ENCODE assay signal across 17 cellular contexts in the genomic region with DNA sequence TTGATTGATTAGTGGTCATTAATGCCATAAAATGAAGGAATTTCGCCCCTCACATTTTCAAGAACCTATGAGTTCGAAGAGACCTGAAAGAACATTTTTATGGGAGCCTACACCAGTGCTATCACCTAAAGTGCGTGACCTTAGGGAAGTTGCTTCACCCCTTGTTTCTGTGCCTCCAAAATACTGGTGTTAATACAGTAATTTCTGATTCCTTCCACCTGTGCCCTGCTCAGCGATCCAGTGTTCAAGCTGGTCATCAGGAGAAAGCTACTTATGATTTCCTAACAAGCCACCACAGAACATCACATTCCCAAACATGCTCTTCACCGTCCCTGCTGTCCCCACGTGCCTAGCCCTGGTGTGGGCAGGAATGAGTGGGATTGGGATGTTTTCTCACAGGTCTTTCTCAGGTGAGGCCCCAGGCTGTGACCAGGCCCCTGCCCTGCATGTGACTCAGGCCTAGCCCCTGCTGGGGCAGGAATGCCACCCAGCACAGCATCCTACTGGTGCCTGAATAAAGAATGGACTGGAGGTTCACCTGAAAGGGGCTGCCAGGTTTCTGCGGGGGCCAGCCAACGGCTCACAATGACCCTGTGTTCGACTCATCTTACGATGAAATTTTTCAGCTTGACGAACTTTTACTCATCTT.
DNase-seq lines count a peak whose midpoint lies in the region; ATAC-seq and TF ChIP-seq lines count a peak whose summit lies in the region.
"Had no signal": no experiment of that assay in that cellular context is flagged by ENCODE, and none has a peak within 500 bp of the region (broad histone marks: within the 10 kb centered on the region; RNA-seq: fewer than 3 reads in every experiment).

No MANE protein-coding gene starts in this region.

- H3K4me3 ChIP-seq in CD8-positive, alpha-beta memory T cell (ENCODE audit: low read length), result no peak overlapping the region
- H3K4me3 ChIP-seq: lower lobe of right lung, prostate gland, stomach, transverse colon had no signal

- no peaks in the 10 kb centered on the region for H3K9me3 Mint-ChIP-seq in CD4-positive, alpha-beta T cell
- no peaks in the 10 kb centered on the region for H3K9me3 Mint-ChIP-seq in CD8-positive, alpha-beta memory T cell
- no peaks in the 10 kb centered on the region for H3K9me3 Mint-ChIP-seq in activated CD8-positive, alpha-beta T cell treated with anti-CD3 and anti-CD28 coated beads, Interleukin-2, amount 10 ng/mL, durations not matched to agents 7 days and 5 days (ENCODE audit: insufficient read depth)
- no peaks in the 10 kb centered on the region for H3K9me3 Mint-ChIP-seq in memory B cell
- H3K9me3 Mint-ChIP-seq: CD14-positive monocyte; dendritic cell treated with granulocyte-macrophage colony-stimulating factor and Interleukin-4, amounts not matched to agents 40 ng/mL and 50 ng/mL, for 4 days had no signal

- intact Hi-C loops in CD4-positive, alpha-beta T cell (cut with DNase I, micrococcal nuclease), result loop anchor here in 1 of 2 experiments (5.0 kb wide), 1 partner anchor 34 kb away; no protein-coding TSS in a partner anchor

- CTCF ChIA-PET in CD4-positive, alpha-beta T cell (lab: Charles Lee), result interaction anchor here (0.6 to 2.6 kb wide), 3 partner anchors 15 to 115 kb away, joined by 3 to 8 read pairs (median 3); a partner anchor contains a TSS
- CTCF ChIA-PET in CD8-positive, alpha-beta memory T cell (lab: Charles Lee), result interaction anchor here (1.1 to 4.7 kb wide), 3 partner anchors 9 to 59 kb away, joined by 4 to 42 read pairs (median 4); a partner anchor contains a TSS
- CTCF ChIA-PET in activated CD8-positive, alpha-beta T cell treated with anti-CD3 and anti-CD28 coated beads, Interleukin-2, amount 10 ng/mL, durations not matched to agents 7 days and 5 days (lab: Charles Lee), result interaction anchor here (2.9 to 3.7 kb wide), 3 partner anchors 8 to 42 kb away, joined by 14 to 26 read pairs (median 15); no protein-coding TSS in a partner anchor

- H3K4me1 Mint-ChIP-seq in CD4-positive, alpha-beta T cell (ENCODE audit: low read depth), result peaks cover 82% of the 10 kb centered on the region
- H3K4me1 Mint-ChIP-seq in CD8-positive, alpha-beta memory T cell, result peaks cover 42 to 76% (median 54%) of the 10 kb centered on the region in 3 donors
- peaks cover 62% of the 10 kb centered on the region for H3K4me1 Mint-ChIP-seq in activated CD8-positive, alpha-beta T cell treated with anti-CD3 and anti-CD28 coated beads, Interleukin-2, amount 10 ng/mL, durations not matched to agents 7 days and 5 days (ENCODE audit: low read depth)
- H3K4me1 Mint-ChIP-seq in memory B cell, result peaks cover 13% of the 10 kb centered on the region

- ATAC-seq in CD4-positive, alpha-beta T cell (ENCODE audit: poor library complexity), result no peak
- ATAC-seq in activated CD8-positive, alpha-beta T cell treated with anti-CD3 and anti-CD28 coated beads, Interleukin-2, amount 10 ng/mL, durations not matched to agents 7 days and 5 days, result no peak
- no peak for ATAC-seq in memory B cell (ENCODE audit: low read depth)
- ATAC-seq in HG03460 (IDR thresholded peaks at IDR 0.05; ENCODE audit: unreplicated experiment), result no peak
- no peak for ATAC-seq in GM18907 (IDR thresholded peaks at IDR 0.05; ENCODE audit: unreplicated experiment)
- ATAC-seq: lower lobe of right lung had no signal

- no peaks in the 10 kb centered on the region for H3K27me3 ChIP-seq in CD4-positive, alpha-beta T cell (ENCODE audit: control insufficient read depth, insufficient read depth, low read length)
- no peaks in the 10 kb centered on the region for H3K27me3 ChIP-seq in CD8-positive, alpha-beta memory T cell (ENCODE audit: insufficient read depth, low read length, poor library complexity, severe bottlenecking)
- H3K27me3 ChIP-seq: stomach, transverse colon had no signal

- no peak for TF ChIP-seq CTCF in CD4-positive, alpha-beta T cell (IDR thresholded peaks at IDR 0.05)

- H3K27me3 Mint-ChIP-seq in CD4-positive, alpha-beta T cell, result no peaks in the 10 kb centered on the region
- no peaks in the 10 kb centered on the region for H3K27me3 Mint-ChIP-seq in CD8-positive, alpha-beta memory T cell
- H3K27me3 Mint-ChIP-seq in activated CD8-positive, alpha-beta T cell treated with anti-CD3 and anti-CD28 coated beads, Interleukin-2, amount 10 ng/mL, durations not matched to agents 7 days and 5 days (ENCODE audit: low read depth), result no peaks in the 10 kb centered on the region
- H3K27me3 Mint-ChIP-seq in memory B cell, result peaks cover 2% of the 10 kb centered on the region

- no peaks in the 10 kb centered on the region for H3K9me3 ChIP-seq in CD4-positive, alpha-beta T cell (ENCODE audit: control insufficient read depth, low read length)
- no peaks in the 10 kb centered on the region for H3K9me3 ChIP-seq in CD8-positive, alpha-beta memory T cell (ENCODE audit: low read length)
- H3K9me3 ChIP-seq: lower lobe of right lung, prostate gland, stomach, transverse colon had no signal

- DNase-seq in CD4-positive, alpha-beta T cell, result no peak
- no peak for DNase-seq in CD8-positive, alpha-beta memory T cell
- DNase-seq in activated CD8-positive, alpha-beta T cell treated with anti-CD3 and anti-CD28 coated beads, Interleukin-2, amount 10 ng/mL, durations not matched to agents 7 days and 5 days, result no peak
- DNase-seq in memory B cell (ENCODE audit: low spot score in 2 of 2), result no peak
- DNase-seq in activated CD4-positive, CD25-positive, alpha-beta regulatory T cell (lab: John Stamatoyannopoulos, UW), result no peak
- DNase-seq: activated CD4-positive, alpha-beta T cell treated with anti-CD3 and anti-CD28 coated beads for 1 hour; activated naive CD4-positive, alpha-beta T cell treated with Interleukin-2 at 50 U/mL for 16 hours; anterior cingulate cortex; lower lobe of right lung; NCI-H1694 treated with DMSO at 0.1 percent for 48 hours; stomach; transverse colon had no signal

- H3K36me3 Mint-ChIP-seq in CD4-positive, alpha-beta T cell (ENCODE audit: low read depth), result peaks cover 77% of the 10 kb centered on the region
- H3K36me3 Mint-ChIP-seq in CD8-positive, alpha-beta memory T cell, result peaks cover 0 to 49% (median 0%) of the 10 kb centered on the region in 3 donors
- H3K36me3 Mint-ChIP-seq in activated CD8-positive, alpha-beta T cell treated with anti-CD3 and anti-CD28 coated beads, Interleukin-2, amount 10 ng/mL, durations not matched to agents 7 days and 5 days (ENCODE audit: low read depth), result peaks cover 54% of the 10 kb centered on the region
- no peaks in the 10 kb centered on the region for H3K36me3 Mint-ChIP-seq in memory B cell
- H3K36me3 Mint-ChIP-seq: CD14-positive monocyte had no signal

- H3K27ac ChIP-seq in CD4-positive, alpha-beta T cell (ENCODE audit: low read depth, low read length), result peak overlapping the region; percentile 98
- no peak overlapping the region for H3K27ac ChIP-seq in CD8-positive, alpha-beta memory T cell (ENCODE audit: low read depth, low read length)
- H3K27ac ChIP-seq: lower lobe of right lung, prostate gland, stomach, transverse colon had no signal

- H3K4me1 ChIP-seq in CD8-positive, alpha-beta memory T cell (ENCODE audit: insufficient read depth, low read length), result peaks cover 74% of the 10 kb centered on the region
- H3K4me1 ChIP-seq: prostate gland had no signal

- POLR2A ChIA-PET in CD4-positive, alpha-beta T cell (lab: Charles Lee), result interaction anchor here (0.6 to 8.7 kb wide), 6 partner anchors 10 to 91 kb away, joined by 3 to 202 read pairs (median 62); a partner anchor contains a TSS
- POLR2A ChIA-PET in CD8-positive, alpha-beta memory T cell (lab: Charles Lee), result interaction anchor here (1.1 to 1.5 kb wide), 2 partner anchors 11 to 60 kb away, joined by 3 read pairs; a partner anchor contains a TSS
- POLR2A ChIA-PET in activated CD8-positive, alpha-beta T cell treated with anti-CD3 and anti-CD28 coated beads, Interleukin-2, amount 10 ng/mL, durations not matched to agents 7 days and 5 days (lab: Charles Lee), result interaction anchor here (1.4 to 4.2 kb wide), 2 partner anchors 30 to 59 kb away, joined by 4 to 42 read pairs; a partner anchor contains a TSS

- peaks cover 4% of the 10 kb centered on the region for H3K36me3 ChIP-seq in CD8-positive, alpha-beta memory T cell (ENCODE audit: insufficient read depth, low read length)
- H3K36me3 ChIP-seq: lower lobe of right lung, prostate gland, stomach, transverse colon had no signal

- peak overlapping the region; percentile 94 for H3K4me3 Mint-ChIP-seq in CD4-positive, alpha-beta T cell
- peak overlapping the region in 2 of 7 donors; percentile 59 to 89 for H3K4me3 Mint-ChIP-seq in CD8-positive, alpha-beta memory T cell
- no peak overlapping the region for H3K4me3 Mint-ChIP-seq in activated CD8-positive, alpha-beta T cell treated with anti-CD3 and anti-CD28 coated beads, Interleukin-2, amount 10 ng/mL, durations not matched to agents 7 days and 5 days
- H3K4me3 Mint-ChIP-seq in memory B cell, result no peak overlapping the region
- H3K4me3 Mint-ChIP-seq: dendritic cell treated with granulocyte-macrophage colony-stimulating factor and Interleukin-4, amounts not matched to agents 40 ng/mL and 50 ng/mL, for 4 days had no signal

- H3K27ac Mint-ChIP-seq in CD4-positive, alpha-beta T cell, result peak overlapping the region; percentile 100
- H3K27ac Mint-ChIP-seq in CD8-positive, alpha-beta memory T cell, result peak overlapping the region; percentile 61 to 95 (median 88)
- peak overlapping the region; percentile 79 for H3K27ac Mint-ChIP-seq in activated CD8-positive, alpha-beta T cell treated with anti-CD3 and anti-CD28 coated beads, Interleukin-2, amount 10 ng/mL, durations not matched to agents 7 days and 5 days
- peak overlapping the region; percentile 15 for H3K27ac Mint-ChIP-seq in memory B cell
- H3K27ac Mint-ChIP-seq: CD14-positive monocyte; dendritic cell treated with granulocyte-macrophage colony-stimulating factor and Interleukin-4, amounts not matched to agents 40 ng/mL and 50 ng/mL, for 4 days had no signal

Comparison
In these comparisons a context has a peak if more than half of its experiments do, and no peak if none do; other contexts are left out.
1. H3K27ac Mint-ChIP-seq: peak in every context shown above with its lines; median percentile 100 in CD4-positive, alpha-beta T cell; 88 in CD8-positive, alpha-beta memory T cell; 79 in activated CD8-positive, alpha-beta T cell treated with anti-CD3 and anti-CD28 coated beads, Interleukin-2, amount 10 ng/mL, durations not matched to agents 7 days and 5 days; 15 in memory B cell.